26 cellular contexts compared by ENCODE assay signal in the genomic region with DNA sequence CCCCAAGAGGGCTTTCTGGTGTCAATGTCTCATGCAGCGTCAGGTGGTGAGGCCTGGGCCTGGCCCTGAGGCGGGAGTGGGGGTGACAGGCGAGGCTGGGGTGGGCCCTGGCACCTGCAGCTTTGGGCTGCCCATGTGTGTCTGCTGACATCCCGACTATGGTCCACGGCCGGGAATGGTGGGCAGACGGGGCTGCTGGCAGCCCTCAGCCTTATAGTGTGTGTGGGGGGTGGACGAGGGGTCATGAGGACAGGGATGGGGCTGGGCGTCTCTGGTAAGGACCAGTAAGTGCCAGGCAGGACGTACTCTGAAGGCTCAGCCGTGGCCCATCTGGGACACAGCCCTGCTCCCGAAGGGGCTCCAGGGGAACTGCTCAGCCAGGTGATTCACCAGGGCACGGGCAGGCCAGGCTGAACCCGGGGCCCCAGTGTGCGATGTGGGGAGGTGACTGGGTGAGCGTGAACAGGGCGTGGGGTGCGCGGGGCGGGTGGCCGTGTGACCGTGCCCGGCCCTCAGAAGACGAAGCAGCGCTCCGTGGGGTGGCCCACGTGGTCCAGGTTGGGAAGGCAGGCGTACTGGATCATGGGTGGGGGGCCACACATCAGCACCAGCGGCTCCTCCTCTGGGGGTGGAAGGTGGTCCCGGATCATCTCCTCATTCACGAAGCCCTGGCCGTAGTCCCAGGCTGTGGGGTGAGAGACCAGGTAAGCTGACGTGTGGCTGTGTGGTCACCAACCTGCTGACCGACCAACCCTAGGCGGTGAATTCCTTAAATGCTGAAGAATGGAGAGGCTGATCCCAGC. TPM values are rescaled to one million over a fixed set of nuclear protein-coding genes. Genes with fewer than 3 reads are reported as not detected.
DNase-seq lines count a peak whose midpoint lies in the region; ATAC-seq, FAIRE-seq and TF ChIP-seq lines count a peak whose summit lies in the region.
"Had no signal": no experiment of that assay in that cellular context is flagged by ENCODE, and none has a peak within 500 bp of the region (broad histone marks: within the 10 kb centered on the region; RNA-seq: fewer than 3 reads in every experiment).

No MANE protein-coding gene starts in this region.

- H3K27ac Mint-ChIP-seq in activated naive CD4-positive, alpha-beta T cell treated with anti-CD3 and anti-CD28 coated beads, Interleukin-2, amount 50 U/mL, for 72 hours: peak overlapping the region in 1 of 2 donors; percentile 39
- H3K27ac Mint-ChIP-seq in activated T-cell treated with anti-CD3 and anti-CD28 coated beads, Interleukin-2, amount 50 U/mL, for 24 hours: no peak overlapping the region
- H3K27ac Mint-ChIP-seq: activated naive CD4-positive, alpha-beta T cell treated with anti-CD3 and anti-CD28 coated beads, Interleukin-2, amount 50 U/mL, for 24 hours; activated T-cell treated with anti-CD3 and anti-CD28 coated beads, Interleukin-2, amount 50 U/mL, for 72 hours had no signal

- H3K79me1 ChIP-seq in neuronal stem cell (ENCODE audit: low read depth, low read length): peaks cover 2% of the 10 kb centered on the region

- peaks cover 0 to 49% (median 22%) of the 10 kb centered on the region in 9 donors for H3K36me3 ChIP-seq in heart right ventricle
- H3K36me3 ChIP-seq in neuronal stem cell (replicated peaks in 1 of 2; ENCODE audit: control insufficient read depth in 2 of 2, insufficient read depth in 2 of 2, low read length in 2 of 2): peaks cover 12 to 46% of the 10 kb centered on the region in 2 donors

- H3K27me3 Mint-ChIP-seq in activated T-cell treated with anti-CD3 and anti-CD28 coated beads, Interleukin-2, amount 50 U/mL, for 24 hours: no peaks in the 10 kb centered on the region
- H3K27me3 Mint-ChIP-seq: activated naive CD4-positive, alpha-beta T cell treated with anti-CD3 and anti-CD28 coated beads, Interleukin-2, amount 50 U/mL, for 24 hours had no signal

- ATAC-seq in Right ventricle myocardium inferior (no peak), heart right ventricle (no peak)
- ATAC-seq in activated naive CD4-positive, alpha-beta T cell treated with anti-CD3 and anti-CD28 coated beads, Interleukin-2, amount 50 U/mL, for 72 hours: no peak
- ATAC-seq: activated T-cell treated with anti-CD3 and anti-CD28 coated beads, Interleukin-2, amount 50 U/mL, for 72 hours; left ventricle myocardium superior had no signal

- no peaks in the 10 kb centered on the region for H3K36me3 Mint-ChIP-seq in activated naive CD4-positive, alpha-beta T cell treated with anti-CD3 and anti-CD28 coated beads, Interleukin-2, amount 50 U/mL, for 72 hours
- peaks cover 45% of the 10 kb centered on the region for H3K36me3 Mint-ChIP-seq in activated T-cell treated with anti-CD3 and anti-CD28 coated beads, Interleukin-2, amount 50 U/mL, for 24 hours (ENCODE audit: low read depth)
- H3K36me3 Mint-ChIP-seq: activated naive CD4-positive, alpha-beta T cell treated with anti-CD3 and anti-CD28 coated beads, Interleukin-2, amount 50 U/mL, for 24 hours had no signal

- H3K4me3 ChIP-seq in heart right ventricle: no peak overlapping the region
- no peak overlapping the region for H3K4me3 ChIP-seq in neuronal stem cell (ENCODE audit: low read length in 2 of 2)
- H3K4me3 ChIP-seq: mucosa of descending colon, thyroid gland had no signal

- H2AK5ac ChIP-seq in neuronal stem cell (ENCODE audit: low read depth, low read length): peak overlapping the region; percentile 56

- intact Hi-C loops in Right ventricle myocardium inferior (cut with DNase I) (loop anchor here (5.0 kb wide), 1 partner anchor 203 kb away; no protein-coding TSS in a partner anchor), heart right ventricle (cut with DNase I) (loop anchor here in 6 of 10 donors (2.0 to 10.0 kb wide), 7 partner anchors 23 to 203 kb away; partner anchors contain the start of gene RRP7A (in 1 of the 6))

- no peak overlapping the region for H4K91ac ChIP-seq in neuronal stem cell (ENCODE audit: low read depth, low read length, poor library complexity)

- no peak overlapping the region for H3K14ac ChIP-seq in neuronal stem cell (ENCODE audit: low read length)

- H3K23ac ChIP-seq in neuronal stem cell (ENCODE audit: low read depth, low read length, poor library complexity): peak overlapping the region; percentile 80

- peaks cover 25% of the 10 kb centered on the region for H3K4me1 Mint-ChIP-seq in activated T-cell treated with anti-CD3 and anti-CD28 coated beads, Interleukin-2, amount 50 U/mL, for 24 hours (ENCODE audit: low read depth)

- peak overlapping the region; percentile 53 for H2BK5ac ChIP-seq in neuronal stem cell (ENCODE audit: low read length)

- H2BK12ac ChIP-seq in neuronal stem cell (ENCODE audit: low read length): no peak overlapping the region

- H3K9me3 Mint-ChIP-seq in activated naive CD4-positive, alpha-beta T cell treated with anti-CD3 and anti-CD28 coated beads, Interleukin-2, amount 50 U/mL, for 72 hours: no peaks in the 10 kb centered on the region
- H3K9me3 Mint-ChIP-seq in activated T-cell treated with anti-CD3 and anti-CD28 coated beads, Interleukin-2, amount 50 U/mL, for 24 hours: no peaks in the 10 kb centered on the region
- H3K9me3 Mint-ChIP-seq: activated naive CD4-positive, alpha-beta T cell treated with anti-CD3 and anti-CD28 coated beads, Interleukin-2, amount 50 U/mL, for 24 hours; activated T-cell treated with anti-CD3 and anti-CD28 coated beads, Interleukin-2, amount 50 U/mL, for 72 hours; H9 had no signal

- peak overlapping the region; percentile 23 for H3K4ac ChIP-seq in neuronal stem cell (ENCODE audit: low read length)

- H4K8ac ChIP-seq in neuronal stem cell (ENCODE audit: low read depth, low read length): peak overlapping the region; percentile 43

- no peak overlapping the region for H3K18ac ChIP-seq in neuronal stem cell (ENCODE audit: low read length)

- no peak overlapping the region for H2BK15ac ChIP-seq in neuronal stem cell (ENCODE audit: low read length)

- peak; percentile 52 for DNase-seq in Right ventricle myocardium inferior (ENCODE audit: missing footprints)
- DNase-seq in heart right ventricle: no peak
- no peak for DNase-seq in neuronal stem cell (ENCODE audit: low spot score)
- DNase-seq in urothelium cell line (ENCODE audit: low spot score): no peak
- DNase-seq in NOMO-1 treated with DMSO at 0.1 percent for 48 hours (lab: John Stamatoyannopoulos, UW; ENCODE audit: unreplicated experiment): no peak
- DNase-seq in activated naive CD4-positive, alpha-beta T cell treated with anti-CD3 and anti-CD28 coated beads, Interleukin-2, amount 50 U/mL, for 72 hours (ENCODE audit: low spot score in 2 of 2): no peak
- DNase-seq in activated T-cell treated with anti-CD3 and anti-CD28 coated beads, Interleukin-2, amount 50 U/mL, for 24 hours: no peak
- DNase-seq: activated CD4-positive, alpha-beta T cell treated with anti-CD3 and anti-CD28 coated beads for 1 hour; activated T-cell treated with anti-CD3 and anti-CD28 coated beads, Interleukin-2, amount 50 U/mL, for 72 hours; foreskin fibroblast; H9; hypothalamus; KBM-7; left ventricle myocardium superior; NCI-H146; NCI-H2171; NCI-H69; SHP77; stimulated activated CD4-positive, alpha-beta T cell treated with anti-CD3 and anti-CD28 coated beads, Interleukin-2, amount 100 ng/mL, for 48 hours; stimulated activated naive CD4-positive, alpha-beta T cell treated with Interleukin-2 at 50 U/mL for 16 hours; thyroid gland had no signal

- H3K9me3 ChIP-seq in heart right ventricle: no peaks in the 10 kb centered on the region
- no peaks in the 10 kb centered on the region for H3K9me3 ChIP-seq in neuronal stem cell (replicated peaks in 1 of 2; ENCODE audit: control insufficient read depth in 2 of 2, insufficient read depth in 1 of 2, low read depth in 1 of 2, low read length in 2 of 2)
- H3K9me3 ChIP-seq: mucosa of descending colon, thyroid gland had no signal

- no peaks in the 10 kb centered on the region for H3K27me3 ChIP-seq in heart right ventricle
- no peaks in the 10 kb centered on the region for H3K27me3 ChIP-seq in neuronal stem cell (ENCODE audit: control insufficient read depth in 3 of 3, insufficient read depth in 3 of 3, low read depth in 1 of 3, low read length in 3 of 3)
- H3K27me3 ChIP-seq: thyroid gland had no signal

- peak; percentile 5 for FAIRE-seq in urothelium cell line (lab: Jason Lieb, UNC)
- FAIRE-seq: A204.1, islet of Langerhans had no signal

- WGBS in heart right ventricle, 2 donors: 91 to 92% methylated on average over 29 to 35 of the region's 35 CpGs
- WGBS in adipose tissue, 3 donors: 91 to 94% (median 92%) methylated on average over 34 to 35 of the region's 35 CpGs
- WGBS in neuronal stem cell (ENCODE audit: extremely low coverage in 2 of 2, insufficient read length in 2 of 2, insufficient replicate concordance in 1 of 2), 2 donors: no CpG with 5 or more reads among the region's 35 CpGs

- no peak overlapping the region for H2BK120ac ChIP-seq in neuronal stem cell (ENCODE audit: low read depth, low read length)

- no peak overlapping the region for H3K9ac ChIP-seq in neuronal stem cell (ENCODE audit: low read depth, low read length, poor library complexity)

- H3K4me1 ChIP-seq in heart right ventricle (peaks cover 5 to 54% (median 26%) of the 10 kb centered on the region in 9 donors), neuronal stem cell (ENCODE audit: control insufficient read depth in 2 of 2, insufficient read depth in 1 of 2, low read depth in 1 of 2, low read length in 2 of 2) (peaks cover 5 to 11% of the 10 kb centered on the region in 2 donors)

- H3K27ac ChIP-seq in heart right ventricle: peak overlapping the region in 1 of 10 donors; percentile 5
- peak overlapping the region; percentile 32 for H3K27ac ChIP-seq in adipose tissue (ENCODE audit: low read depth, low read length)
- no peak overlapping the region for H3K27ac ChIP-seq in neuronal stem cell (replicated peaks; ENCODE audit: low read length)

- no peak overlapping the region for H2AFZ ChIP-seq in neuronal stem cell (ENCODE audit: low read length)

- TF ChIP-seq CTCF in heart right ventricle (IDR thresholded peaks at IDR 0.05): no peak

- no peak overlapping the region for H3K4me2 ChIP-seq in neuronal stem cell (ENCODE audit: insufficient read depth, low read length, poor library complexity, severe bottlenecking)

- no peak overlapping the region for H3K4me3 Mint-ChIP-seq in activated T-cell treated with anti-CD3 and anti-CD28 coated beads, Interleukin-2, amount 50 U/mL, for 24 hours
- H3K4me3 Mint-ChIP-seq: activated naive CD4-positive, alpha-beta T cell treated with anti-CD3 and anti-CD28 coated beads, Interleukin-2, amount 50 U/mL, for 24 hours; activated T-cell treated with anti-CD3 and anti-CD28 coated beads, Interleukin-2, amount 50 U/mL, for 72 hours; H9 had no signal

RNA-seq across cellular contexts. Expression of gene POLDIP3, which starts 4.8 kb away (rescaled TPM):
- total RNA-seq in Right ventricle myocardium inferior (39.3 TPM), heart right ventricle (10 to 100 TPM; 27.2 to 42.6 (median 33.6) TPM)
- polyA plus RNA-seq in heart right ventricle (10 to 100 TPM; 11.9 to 32.6 TPM), adipose tissue (10 to 100 TPM; 27.4 to 32.6 (median 30.0) TPM)
- polyA plus RNA-seq in neuronal stem cell (2013, experiment 1 of 2): 68.6 TPM
- 69.9 TPM for polyA plus RNA-seq in neuronal stem cell (2013, experiment 2 of 2)
- total RNA-seq in activated naive CD4-positive, alpha-beta T cell treated with anti-CD3 and anti-CD28 coated beads, Interleukin-2, amount 50 U/mL, for 72 hours: 100 to 1,000 TPM in 1 of 2 donors, 10 to 100 TPM in 1; 71.9 to 126 TPM

RNA-seq across cellular contexts. Expression of gene ATP5MGL, which starts 20.9 kb away (rescaled TPM):
- 0.41 TPM for total RNA-seq in Right ventricle myocardium inferior
- total RNA-seq in heart right ventricle: 1 to 10 TPM in 1 of 10 donors, under 1 TPM in 9; 0.32 to 1.2 (median 0.50) TPM
- not detected for polyA plus RNA-seq in heart right ventricle
- not detected for polyA plus RNA-seq in adipose tissue
- not detected for polyA plus RNA-seq in neuronal stem cell (2013, experiment 1 of 2)
- not detected for polyA plus RNA-seq in neuronal stem cell (2013, experiment 2 of 2)
- 1 to 10 TPM in 1 of 2 donors, under 1 TPM in 1; 0.89 to 1.4 TPM for total RNA-seq in activated naive CD4-positive, alpha-beta T cell treated with anti-CD3 and anti-CD28 coated beads, Interleukin-2, amount 50 U/mL, for 72 hours
- total RNA-seq: thyroid gland had no signal

RNA-seq across cellular contexts. Expression of gene CYB5R3, which starts 29.7 kb away (rescaled TPM):
- total RNA-seq in Right ventricle myocardium inferior (268 TPM), heart right ventricle (100 to 1,000 TPM; 261 to 633 (median 312) TPM)
- polyA plus RNA-seq in heart right ventricle (100 to 1,000 TPM in 1 of 2 donors, 10 to 100 TPM in 1; 91.9 to 303 TPM), adipose tissue (100 to 1,000 TPM in 2 of 3 donors, 10 to 100 TPM in 1; 77.4 to 398 (median 294) TPM)
- polyA plus RNA-seq in neuronal stem cell (2013, experiment 1 of 2): 108 TPM
- polyA plus RNA-seq in neuronal stem cell (2013, experiment 2 of 2): 107 TPM
- 10 to 100 TPM; 49.7 to 84.6 TPM for total RNA-seq in activated naive CD4-positive, alpha-beta T cell treated with anti-CD3 and anti-CD28 coated beads, Interleukin-2, amount 50 U/mL, for 72 hours
